ENCODE assay signal across 1 cellular context in the genomic region with DNA sequence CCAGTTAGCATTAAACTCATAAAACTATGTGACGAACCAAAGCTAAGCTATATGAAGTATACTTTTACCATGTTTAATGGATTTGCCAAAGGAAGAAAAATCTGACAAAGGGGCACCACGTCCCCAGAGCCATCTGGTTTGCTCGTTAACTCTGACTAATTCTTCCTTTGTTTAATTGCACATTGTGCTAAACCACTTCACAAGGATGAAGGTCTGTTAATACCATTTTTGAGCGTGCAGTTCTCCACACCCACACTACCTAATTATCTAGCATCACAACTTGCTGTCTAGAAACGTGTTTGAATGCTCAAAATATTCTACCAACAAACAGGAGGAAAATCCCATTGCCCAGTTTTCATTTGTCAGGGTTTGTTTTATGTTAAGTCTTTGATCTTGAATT.
TF ChIP-seq lines count a peak whose summit lies in the region.

No MANE protein-coding gene starts in this region.

TF ChIP-seq in IMR-90, 13 proteins besides CTCF, POLR2A, EP300 and RAD21 (continued from another document):
- TF ChIP-seq, protein P1, sequence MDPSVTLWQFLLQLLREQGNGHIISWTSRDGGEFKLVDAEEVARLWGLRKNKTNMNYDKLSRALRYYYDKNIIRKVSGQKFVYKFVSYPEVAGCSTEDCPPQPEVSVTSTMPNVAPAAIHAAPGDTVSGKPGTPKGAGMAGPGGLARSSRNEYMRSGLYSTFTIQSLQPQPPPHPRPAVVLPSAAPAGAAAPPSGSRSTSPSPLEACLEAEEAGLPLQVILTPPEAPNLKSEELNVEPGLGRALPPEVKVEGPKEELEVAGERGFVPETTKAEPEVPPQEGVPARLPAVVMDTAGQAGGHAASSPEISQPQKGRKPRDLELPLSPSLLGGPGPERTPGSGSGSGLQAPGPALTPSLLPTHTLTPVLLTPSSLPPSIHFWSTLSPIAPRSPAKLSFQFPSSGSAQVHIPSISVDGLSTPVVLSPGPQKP (IDR thresholded peaks at IDR 0.05; ENCODE audit: borderline replicate concordance, low read depth, low read length), result no peak
- TF ChIP-seq MAZ (IDR thresholded peaks at IDR 0.05; ENCODE audit: borderline replicate concordance, low read depth, low read length) (no peak), FOS (IDR thresholded peaks at IDR 0.05; ENCODE audit: low read depth, low read length) (no peak), RFX5 (IDR thresholded peaks at IDR 0.05; ENCODE audit: low read depth, low read length) (no peak), MAFK (IDR thresholded peaks at IDR 0.05; ENCODE audit: low read depth, low read length) (no peak), CHD1 (IDR thresholded peaks at IDR 0.05; ENCODE audit: low read depth, low read length) (no peak), BHLHE40 (IDR thresholded peaks at IDR 0.05; ENCODE audit: low read depth, low read length) (no peak), RCOR1 (IDR thresholded peaks at IDR 0.05; ENCODE audit: insufficient replicate concordance, low read length) (no peak)
- TF ChIP-seq, protein P2, sequence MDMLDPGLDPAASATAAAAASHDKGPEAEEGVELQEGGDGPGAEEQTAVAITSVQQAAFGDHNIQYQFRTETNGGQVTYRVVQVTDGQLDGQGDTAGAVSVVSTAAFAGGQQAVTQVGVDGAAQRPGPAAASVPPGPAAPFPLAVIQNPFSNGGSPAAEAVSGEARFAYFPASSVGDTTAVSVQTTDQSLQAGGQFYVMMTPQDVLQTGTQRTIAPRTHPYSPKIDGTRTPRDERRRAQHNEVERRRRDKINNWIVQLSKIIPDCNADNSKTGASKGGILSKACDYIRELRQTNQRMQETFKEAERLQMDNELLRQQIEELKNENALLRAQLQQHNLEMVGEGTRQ (IDR thresholded peaks at IDR 0.05; ENCODE audit: low read depth, low read length), result no peak
